Comparison of ENCODE assay signal across 24 cellular contexts in the genomic region with DNA sequence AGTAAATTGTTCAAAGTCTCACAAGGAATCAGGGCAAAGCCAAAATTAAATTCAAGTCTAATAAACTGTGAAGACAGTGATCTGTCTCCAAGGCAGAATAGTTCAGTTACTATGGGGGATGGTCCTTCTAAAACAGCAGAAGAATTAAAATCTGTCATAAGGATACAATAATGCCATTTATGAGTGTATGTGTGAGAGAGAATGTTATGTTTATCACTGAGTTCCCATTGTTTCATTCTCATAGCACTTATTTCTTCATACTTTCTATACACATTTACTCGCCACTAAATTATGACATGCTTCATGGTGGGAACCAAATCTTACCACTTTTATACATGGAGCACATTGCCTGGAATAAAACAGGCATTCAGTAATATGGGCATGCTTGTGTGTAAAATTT.
"Had no signal": no experiment of that assay in that cellular context is flagged by ENCODE, and none has a peak within 500 bp of the region (broad histone marks: within the 10 kb centered on the region; RNA-seq: fewer than 3 reads in every experiment).

No MANE protein-coding gene starts in this region.

- H3K36me3 ChIP-seq: ascending aorta, brain microvascular endothelial cell had no signal

- H3K4me3 Mint-ChIP-seq: activated CD4-positive, alpha-beta memory T cell treated with anti-CD3 and anti-CD28 coated beads for 36 hours; activated CD4-positive, alpha-beta T cell treated with anti-CD3 and anti-CD28 coated beads, Interleukin-2, amount 10 ng/mL, durations not matched to agents 7 days and 5 days; activated naive CD4-positive, alpha-beta T cell treated with anti-CD3 and anti-CD28 coated beads, Interleukin-2, amount 50 U/mL, for 24 hours had no signal

- H3K27me3 ChIP-seq: ascending aorta, brain microvascular endothelial cell, cardiac muscle cell had no signal

- H3K9me3 Mint-ChIP-seq: activated CD4-positive, alpha-beta memory T cell treated with anti-CD3 and anti-CD28 coated beads for 36 hours; activated CD4-positive, alpha-beta T cell treated with anti-CD3 and anti-CD28 coated beads, Interleukin-2, amount 10 ng/mL, durations not matched to agents 7 days and 5 days; activated naive CD4-positive, alpha-beta T cell treated with anti-CD3 and anti-CD28 coated beads, Interleukin-2, amount 50 U/mL, for 24 hours had no signal

- H3K4me1 ChIP-seq: ascending aorta had no signal

- H3K9me3 ChIP-seq: ascending aorta, SK-N-SH had no signal

- H3K27ac ChIP-seq: ascending aorta, brain microvascular endothelial cell, cardiac muscle cell, VCaP had no signal

- DNase-seq: activated CD4-positive, alpha-beta memory T cell treated with anti-CD3 and anti-CD28 coated beads for 36 hours; activated CD4-positive, alpha-beta T cell treated with anti-CD3 and anti-CD28 coated beads, Interleukin-2, amount 10 ng/mL, durations not matched to agents 7 days and 5 days; activated CD4-positive, CD25-positive, alpha-beta regulatory T cell; activated CD8-positive, alpha-beta memory T cell treated with anti-CD3 and anti-CD28 coated beads, Interleukin-2, amount 50 U/mL, for 4 hours; brain microvascular endothelial cell; cerebellar nuclear complex; MV-4-11; NCI-H1092 treated with DMSO at 0.1 percent for 48 hours; NCI-H1417 treated with DMSO at 0.1 percent for 48 hours; NCI-H1694; NCI-H2029; NCI-H2107; NCI-H2171 treated with DMSO at 0.1 percent for 48 hours; NCI-H226; NCI-H526; NCI-H82; RPMI8226; SK-N-SH; T-helper 1 cell had no signal

- H3K27ac Mint-ChIP-seq: activated CD4-positive, alpha-beta memory T cell treated with anti-CD3 and anti-CD28 coated beads for 36 hours; activated CD4-positive, alpha-beta T cell treated with anti-CD3 and anti-CD28 coated beads, Interleukin-2, amount 10 ng/mL, durations not matched to agents 7 days and 5 days; activated naive CD4-positive, alpha-beta T cell treated with anti-CD3 and anti-CD28 coated beads, Interleukin-2, amount 50 U/mL, for 24 hours had no signal

- H3K4me3 ChIP-seq: ascending aorta, cardiac muscle cell had no signal

- H3K27me3 Mint-ChIP-seq: activated CD4-positive, alpha-beta memory T cell treated with anti-CD3 and anti-CD28 coated beads for 36 hours; activated CD4-positive, alpha-beta T cell treated with anti-CD3 and anti-CD28 coated beads, Interleukin-2, amount 10 ng/mL, durations not matched to agents 7 days and 5 days; activated naive CD4-positive, alpha-beta T cell treated with anti-CD3 and anti-CD28 coated beads, Interleukin-2, amount 50 U/mL, for 24 hours had no signal

- H3K4me2 ChIP-seq: SK-N-SH had no signal

- ATAC-seq: Right ventricle myocardium inferior had no signal

- H3K9ac ChIP-seq: SK-N-SH had no signal
